Comparison of ENCODE assay signal across 8 cellular contexts in genomic region chr19:44746946-44747738, GRCh38. TPM values are rescaled to one million over a fixed set of nuclear protein-coding genes. Genes with fewer than 3 reads are reported as not detected.
DNase-seq lines count a peak whose midpoint lies in the region; ATAC-seq and TF ChIP-seq lines count a peak whose summit lies in the region.

No MANE protein-coding gene starts in this region.

- H3K9ac ChIP-seq in neuronal stem cell (ENCODE audit: low read depth, low read length, poor library complexity): no peak overlapping the region
- peak overlapping the region; percentile 48 to 95 (median 84) for H3K9ac ChIP-seq in subcutaneous abdominal adipose tissue (ENCODE audit: low read length in 5 of 5)

- H3K18ac ChIP-seq in neuronal stem cell (ENCODE audit: low read length): peak overlapping the region; percentile 79

- no CpG with 5 or more reads among the region's 34 CpGs for WGBS in neuronal stem cell (ENCODE audit: extremely low coverage in 2 of 2, insufficient read length in 2 of 2, insufficient replicate concordance in 1 of 2), 2 donors

- H2AK5ac ChIP-seq in neuronal stem cell (ENCODE audit: low read depth, low read length): peak overlapping the region; percentile 87

- H3K4me3 ChIP-seq in foreskin fibroblast (ENCODE audit: low read depth in 1 of 2, low read length in 2 of 2) (peak overlapping the region; percentile 37 to 56), neuronal stem cell (ENCODE audit: low read length in 2 of 2) (peak overlapping the region; percentile 33 to 45), subcutaneous abdominal adipose tissue (ENCODE audit: low read depth in 1 of 5, low read length in 5 of 5) (peak overlapping the region; percentile 17 to 85 (median 75))

- CTCF ChIA-PET in RWPE1 (lab: Yijun Ruan, JAX): interaction anchor here (0.6 kb wide), 1 partner anchor 641 kb away, joined by 3 read pairs; no protein-coding TSS in a partner anchor

- peak overlapping the region; percentile 74 for H2BK120ac ChIP-seq in neuronal stem cell (ENCODE audit: low read depth, low read length)

- H3K14ac ChIP-seq in neuronal stem cell (ENCODE audit: low read length): no peak overlapping the region

- no peak overlapping the region for H3K4ac ChIP-seq in neuronal stem cell (ENCODE audit: low read length)

- no peak overlapping the region for H2BK15ac ChIP-seq in neuronal stem cell (ENCODE audit: low read length)

- no peaks in the 10 kb centered on the region for H3K36me3 ChIP-seq in neuronal stem cell (replicated peaks in 1 of 2; ENCODE audit: control insufficient read depth in 2 of 2, insufficient read depth in 2 of 2, low read length in 2 of 2)
- H3K36me3 ChIP-seq in subcutaneous abdominal adipose tissue (ENCODE audit: control insufficient read depth in 5 of 5, insufficient read depth in 5 of 5, low read length in 5 of 5): peaks cover 0 to 18% (median 14%) of the 10 kb centered on the region in 5 donors

- DNase-seq in NK-92 treated with Interleukin-12 subunit alpha and Interleukin-12 subunit beta, amount 100 ng/mL, for 24 hours (lab: John Stamatoyannopoulos, UW): peak; percentile 93
- DNase-seq in NK-92 (lab: John Stamatoyannopoulos, UW; ENCODE audit: unreplicated experiment) (no peak), RWPE1 (ENCODE audit: low spot score) (peak; percentile 98), foreskin fibroblast (peak; percentile 98 to 99), neuronal stem cell (ENCODE audit: low spot score) (peak; percentile 61)
- DNase-seq in activated gamma-delta T cell treated with anti-CD3 and anti-CD28 coated beads, Interleukin-2, amount 50 U/mL, for 16 hours (ENCODE audit: low read depth): peak; percentile 85

- H4K8ac ChIP-seq in neuronal stem cell (ENCODE audit: low read depth, low read length): no peak overlapping the region

- H3K23ac ChIP-seq in neuronal stem cell (ENCODE audit: low read depth, low read length, poor library complexity): peak overlapping the region; percentile 56

- H3K9me3 ChIP-seq in neuronal stem cell (replicated peaks in 1 of 2; ENCODE audit: control insufficient read depth in 2 of 2, insufficient read depth in 1 of 2, low read depth in 1 of 2, low read length in 2 of 2): peaks cover 0 to 1% of the 10 kb centered on the region in 2 donors
- H3K9me3 ChIP-seq in subcutaneous abdominal adipose tissue (ENCODE audit: control insufficient read depth in 5 of 5, low read length in 5 of 5): no peaks in the 10 kb centered on the region

- H2BK12ac ChIP-seq in neuronal stem cell (ENCODE audit: low read length): peak overlapping the region; percentile 75

- H4K91ac ChIP-seq in neuronal stem cell (ENCODE audit: low read depth, low read length, poor library complexity): no peak overlapping the region

- H3K4me2 ChIP-seq in neuronal stem cell (ENCODE audit: insufficient read depth, low read length, poor library complexity, severe bottlenecking): peak overlapping the region; percentile 71

- peaks cover 9 to 55% (median 22%) of the 10 kb centered on the region in 3 experiments for H3K27me3 ChIP-seq in neuronal stem cell (ENCODE audit: control insufficient read depth in 3 of 3, insufficient read depth in 3 of 3, low read depth in 1 of 3, low read length in 3 of 3)
- no peaks in the 10 kb centered on the region for H3K27me3 ChIP-seq in subcutaneous abdominal adipose tissue (ENCODE audit: control insufficient read depth in 5 of 5, insufficient read depth in 4 of 5, low read length in 5 of 5)

- H3K79me1 ChIP-seq in neuronal stem cell (ENCODE audit: low read depth, low read length): no peaks in the 10 kb centered on the region

- peaks cover 7 to 10% of the 10 kb centered on the region in 2 donors for H3K4me1 ChIP-seq in neuronal stem cell (ENCODE audit: control insufficient read depth in 2 of 2, insufficient read depth in 1 of 2, low read depth in 1 of 2, low read length in 2 of 2)
- peaks cover 22 to 86% (median 72%) of the 10 kb centered on the region in 5 donors for H3K4me1 ChIP-seq in subcutaneous abdominal adipose tissue (ENCODE audit: control insufficient read depth in 5 of 5, insufficient read depth in 5 of 5, low read length in 5 of 5)

- POLR2A ChIA-PET in RWPE1 (lab: Yijun Ruan, JAX; ENCODE audit: low non-redundant PET): no interaction called here

- no peak overlapping the region for H2BK5ac ChIP-seq in neuronal stem cell (ENCODE audit: low read length)

- H3K27ac ChIP-seq in RWPE1 (peak overlapping the region; percentile 100), neuronal stem cell (replicated peaks; ENCODE audit: low read length) (no peak overlapping the region), subcutaneous abdominal adipose tissue (ENCODE audit: low read depth, low read length) (peak overlapping the region; percentile 98)

- peak overlapping the region; percentile 90 for H2AFZ ChIP-seq in neuronal stem cell (ENCODE audit: low read length)

- peak; percentile 47 for ATAC-seq in HG03354 (IDR thresholded peaks at IDR 0.05; ENCODE audit: poor library complexity, severe bottlenecking, unreplicated experiment)

- TF ChIP-seq CTCF in RWPE1 (conservative IDR thresholded peaks at IDR 0.05; ENCODE audit: low read depth): no peak
- TF ChIP-seq CTCF in foreskin fibroblast (IDR thresholded peaks at IDR 0.05; ENCODE audit: low read depth, low read length): no peak

RNA-seq across cellular contexts. Expression of gene BCL3, which starts 1.4 kb away (rescaled TPM):
- 1.8 TPM for polyA plus RNA-seq in neuronal stem cell (2013, experiment 1 of 2)
- polyA plus RNA-seq in neuronal stem cell (2013, experiment 2 of 2): 1.5 TPM

RNA-seq across cellular contexts. Expression of gene CBLC, which starts 30.5 kb away (rescaled TPM):
- 0.42 TPM for polyA plus RNA-seq in neuronal stem cell (2013, experiment 1 of 2)
- 0.43 TPM for polyA plus RNA-seq in neuronal stem cell (2013, experiment 2 of 2)

RNA-seq across cellular contexts. Expression of gene CEACAM16, which starts 48.2 kb away (rescaled TPM):
- polyA plus RNA-seq in neuronal stem cell (2013, experiment 1 of 2): not detected
- not detected for polyA plus RNA-seq in neuronal stem cell (2013, experiment 2 of 2)
